ENCODE assay signal across 7 cellular contexts in genomic region chr14:88992011-88992410, GRCh38.
"Had no signal": no experiment of that assay in that cellular context is flagged by ENCODE, and none has a peak within 500 bp of the region (broad histone marks: within the 10 kb centered on the region; RNA-seq: fewer than 3 reads in every experiment).

No MANE protein-coding gene starts in this region.

- H2AFZ ChIP-seq: GM23338 had no signal

- H3K4me3 ChIP-seq: GM23338, K562 had no signal

- H3K4me2 ChIP-seq: GM23338 had no signal

- H3K27ac ChIP-seq: HL-60 had no signal

- DNase-seq: H9, HCEC 1CT, KG1 had no signal

- ATAC-seq: GM23338, HepG2, K562 had no signal
